24 cellular contexts compared by ENCODE assay signal in the genomic region with DNA sequence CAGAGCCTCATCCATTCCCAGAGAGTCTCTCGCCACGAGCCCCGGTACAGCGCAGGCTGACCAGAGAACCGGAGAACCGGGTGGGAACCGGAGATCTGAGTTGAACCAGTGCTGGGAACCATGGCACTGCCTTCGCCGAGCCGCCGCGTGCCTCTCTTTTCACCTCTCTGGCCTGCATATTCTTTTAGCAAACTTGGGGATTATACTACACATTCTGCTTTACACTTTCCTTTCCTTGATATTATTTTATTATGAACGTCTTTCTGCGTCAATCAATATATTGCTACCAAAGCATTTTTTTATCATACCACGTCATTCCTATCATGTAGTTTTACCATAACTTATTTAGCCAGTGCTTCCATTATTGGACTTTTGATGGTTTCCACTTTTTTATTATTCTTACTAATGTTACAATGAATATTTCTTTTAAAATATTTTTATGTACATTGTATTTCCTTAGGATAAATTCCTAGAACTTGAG. TPM values are rescaled to one million over a fixed set of nuclear protein-coding genes. Genes with fewer than 3 reads are reported as not detected.
A peak's percentile ranks its signal among the peaks of the same experiment; 100 is the strongest.
DNase-seq lines count a peak whose midpoint lies in the region; ATAC-seq and TF ChIP-seq lines count a peak whose summit lies in the region.
"Had no signal": no experiment of that assay in that cellular context is flagged by ENCODE, and none has a peak within 500 bp of the region (broad histone marks: within the 10 kb centered on the region; RNA-seq: fewer than 3 reads in every experiment).

No MANE protein-coding gene starts in this region.

- peaks cover 54 to 92% (median 68%) of the 10 kb centered on the region in 4 donors for H3K4me1 Mint-ChIP-seq in CD4-positive, alpha-beta memory T cell
- H3K4me1 Mint-ChIP-seq in memory B cell: peaks cover 45% of the 10 kb centered on the region

- H3K27me3 Mint-ChIP-seq in CD4-positive, alpha-beta memory T cell: no peaks in the 10 kb centered on the region
- H3K27me3 Mint-ChIP-seq in memory B cell: no peaks in the 10 kb centered on the region
- H3K27me3 Mint-ChIP-seq: activated CD4-positive, alpha-beta T cell treated with anti-CD3 and anti-CD28 coated beads for 36 hours; activated naive CD8-positive, alpha-beta T cell had no signal

- ATAC-seq in memory B cell (ENCODE audit: low read depth) (no peak), upper lobe of left lung (ENCODE audit: low FRiP score in 2 of 2) (no peak), GM18861 (IDR thresholded peaks at IDR 0.05; ENCODE audit: unreplicated experiment) (no peak)
- ATAC-seq: activated CD4-positive, alpha-beta T cell treated with anti-CD3 and anti-CD28 coated beads for 36 hours; activated CD8-positive, alpha-beta T cell treated with anti-CD3 and anti-CD28 coated beads, Interleukin-2, amount 10 ng/mL, durations not matched to agents 7 days and 5 days; gastrocnemius medialis; lower lobe of right lung; pancreas; stimulated activated naive CD8-positive, alpha-beta T cell treated with anti-CD3 and anti-CD28 coated beads, Interleukin-15, Interleukin-2, amounts not matched to agents 100 U/mL and 50 U/mL, for 24 hours had no signal

- no peak overlapping the region for H3K27ac ChIP-seq in CD4-positive, alpha-beta memory T cell (ENCODE audit: low read depth, low read length)
- H3K27ac ChIP-seq in KOPT-K1 (ENCODE audit: low read depth, low read length, poor library complexity, severe bottlenecking): peak overlapping the region; percentile 99
- peak overlapping the region in 3 of 4 donors; percentile 5 to 71 (median 37) for H3K27ac ChIP-seq in upper lobe of left lung
- H3K27ac ChIP-seq: gastrocnemius medialis, lower lobe of right lung, pancreas, thoracic aorta, vagina, VCaP had no signal

- H3K36me3 Mint-ChIP-seq in CD4-positive, alpha-beta memory T cell: peaks cover 34 to 39% of the 10 kb centered on the region in 2 donors
- H3K36me3 Mint-ChIP-seq in memory B cell: peaks cover 21% of the 10 kb centered on the region
- H3K36me3 Mint-ChIP-seq: activated naive CD8-positive, alpha-beta T cell had no signal

- no peak overlapping the region for H3K4me3 ChIP-seq in CD4-positive, alpha-beta memory T cell (ENCODE audit: low read length in 2 of 2)
- no peak overlapping the region for H3K4me3 ChIP-seq in upper lobe of left lung
- H3K4me3 ChIP-seq: gastrocnemius medialis, lower lobe of right lung, pancreas, thoracic aorta, vagina had no signal

- POLR2A ChIA-PET in CD4-positive, alpha-beta memory T cell (lab: Charles Lee; ENCODE audit: partially characterized antibody): no interaction called here

- DNase-seq in CD4-positive, alpha-beta memory T cell: no peak
- no peak for DNase-seq in memory B cell (ENCODE audit: low spot score in 2 of 2)
- no peak for DNase-seq in upper lobe of left lung
- DNase-seq in GM19240 (ENCODE audit: insufficient read length, low spot score): no peak
- no peak for DNase-seq in cerebellar cortex (ENCODE audit: low spot score)
- DNase-seq: activated CD4-positive, alpha-beta T cell treated with anti-CD3 and anti-CD28 coated beads for 36 hours; activated CD8-positive, alpha-beta T cell treated with anti-CD3 and anti-CD28 coated beads, Interleukin-2, amount 10 ng/mL, durations not matched to agents 7 days and 5 days; C1 segment of cervical spinal cord; DMS 273 treated with DMSO at 0.1 percent for 48 hours; gastrocnemius medialis; lower lobe of right lung; NCI-H1092; NCI-H1694 treated with DMSO at 0.1 percent for 48 hours; SIG-M5; stimulated activated naive CD8-positive, alpha-beta T cell treated with anti-CD3 and anti-CD28 coated beads, Interleukin-15, Interleukin-2, amounts not matched to agents 100 U/mL and 50 U/mL, for 24 hours; T-helper 9 cell had no signal

- TF ChIP-seq POLR2A in upper lobe of left lung (IDR thresholded peaks at IDR 0.05): no peak

- peak overlapping the region in 4 of 7 donors; percentile 61 to 91 (median 80) for H3K27ac Mint-ChIP-seq in CD4-positive, alpha-beta memory T cell
- peak overlapping the region; percentile 68 for H3K27ac Mint-ChIP-seq in memory B cell
- H3K27ac Mint-ChIP-seq: activated CD4-positive, alpha-beta T cell treated with anti-CD3 and anti-CD28 coated beads for 36 hours; activated CD8-positive, alpha-beta T cell treated with anti-CD3 and anti-CD28 coated beads, Interleukin-2, amount 10 ng/mL, durations not matched to agents 7 days and 5 days; activated naive CD8-positive, alpha-beta T cell; nephron had no signal

- H3K36me3 ChIP-seq in CD4-positive, alpha-beta memory T cell (ENCODE audit: insufficient read depth, low read length): no peaks in the 10 kb centered on the region
- peaks cover 98% of the 10 kb centered on the region for H3K36me3 ChIP-seq in KOPT-K1 (ENCODE audit: insufficient read depth, low read length)
- H3K36me3 ChIP-seq in upper lobe of left lung: no peaks in the 10 kb centered on the region
- H3K36me3 ChIP-seq: gastrocnemius medialis, pancreas, thoracic aorta, vagina had no signal

- no peak for TF ChIP-seq CTCF in upper lobe of left lung (IDR thresholded peaks at IDR 0.05)

- TF ChIP-seq EP300 in upper lobe of left lung (IDR thresholded peaks at IDR 0.05): no peak

- H3K4me3 Mint-ChIP-seq in CD4-positive, alpha-beta memory T cell: peak overlapping the region in 3 of 8 donors; percentile 14 to 54 (median 53)
- H3K4me3 Mint-ChIP-seq in memory B cell: no peak overlapping the region
- H3K4me3 Mint-ChIP-seq: activated CD4-positive, alpha-beta T cell treated with anti-CD3 and anti-CD28 coated beads for 36 hours; activated CD8-positive, alpha-beta T cell treated with anti-CD3 and anti-CD28 coated beads, Interleukin-2, amount 10 ng/mL, durations not matched to agents 7 days and 5 days; activated naive CD8-positive, alpha-beta T cell; nephron had no signal

- intact Hi-C loops in CD4-positive, alpha-beta memory T cell (cut with micrococcal nuclease): no loop called here

- H3K9me3 ChIP-seq in CD4-positive, alpha-beta memory T cell (ENCODE audit: control insufficient read depth in 1 of 2, low read length in 2 of 2): no peaks in the 10 kb centered on the region
- H3K9me3 ChIP-seq in KOPT-K1 (ENCODE audit: insufficient read depth, low read length, poor library complexity, severe bottlenecking) (no peaks in the 10 kb centered on the region), upper lobe of left lung (no peaks in the 10 kb centered on the region)
- H3K9me3 ChIP-seq: gastrocnemius medialis, lower lobe of right lung, pancreas, thoracic aorta, vagina had no signal

- no peaks in the 10 kb centered on the region for H3K27me3 ChIP-seq in CD4-positive, alpha-beta memory T cell (ENCODE audit: insufficient read depth, low read length)
- no peaks in the 10 kb centered on the region for H3K27me3 ChIP-seq in upper lobe of left lung
- H3K27me3 ChIP-seq: gastrocnemius medialis, pancreas, vagina had no signal

- 84% methylated on average over 15 of the region's 15 CpGs for WGBS in upper lobe of left lung, 2 donors

- CTCF ChIA-PET in CD4-positive, alpha-beta memory T cell (lab: Charles Lee; ENCODE audit: partially characterized antibody): no interaction called here

- H3K9me3 Mint-ChIP-seq in CD4-positive, alpha-beta memory T cell: no peaks in the 10 kb centered on the region
- no peaks in the 10 kb centered on the region for H3K9me3 Mint-ChIP-seq in memory B cell
- H3K9me3 Mint-ChIP-seq: nephron had no signal

- peaks cover 86% of the 10 kb centered on the region for H3K4me1 ChIP-seq in CD4-positive, alpha-beta memory T cell (ENCODE audit: insufficient read depth, low read length)
- H3K4me1 ChIP-seq in upper lobe of left lung: peaks cover 20 to 50% (median 31%) of the 10 kb centered on the region in 4 donors
- H3K4me1 ChIP-seq: gastrocnemius medialis, pancreas had no signal

RNA-seq across cellular contexts. Expression of a gene that starts 7.3 kb away (rescaled TPM):
- total RNA-seq in CD4-positive, alpha-beta memory T cell: 10 to 100 TPM; 18.7 to 20.0 TPM
- 1 to 10 TPM; 4.6 to 5.0 TPM for polyA plus RNA-seq in CD4-positive, alpha-beta memory T cell
- 10 to 100 TPM in 5 of 6 donors, 1 to 10 TPM in 1; 6.5 to 23.2 (median 16.4) TPM for total RNA-seq in upper lobe of left lung
